Comparison of ENCODE assay signal across 10 cellular contexts in the genomic region with DNA sequence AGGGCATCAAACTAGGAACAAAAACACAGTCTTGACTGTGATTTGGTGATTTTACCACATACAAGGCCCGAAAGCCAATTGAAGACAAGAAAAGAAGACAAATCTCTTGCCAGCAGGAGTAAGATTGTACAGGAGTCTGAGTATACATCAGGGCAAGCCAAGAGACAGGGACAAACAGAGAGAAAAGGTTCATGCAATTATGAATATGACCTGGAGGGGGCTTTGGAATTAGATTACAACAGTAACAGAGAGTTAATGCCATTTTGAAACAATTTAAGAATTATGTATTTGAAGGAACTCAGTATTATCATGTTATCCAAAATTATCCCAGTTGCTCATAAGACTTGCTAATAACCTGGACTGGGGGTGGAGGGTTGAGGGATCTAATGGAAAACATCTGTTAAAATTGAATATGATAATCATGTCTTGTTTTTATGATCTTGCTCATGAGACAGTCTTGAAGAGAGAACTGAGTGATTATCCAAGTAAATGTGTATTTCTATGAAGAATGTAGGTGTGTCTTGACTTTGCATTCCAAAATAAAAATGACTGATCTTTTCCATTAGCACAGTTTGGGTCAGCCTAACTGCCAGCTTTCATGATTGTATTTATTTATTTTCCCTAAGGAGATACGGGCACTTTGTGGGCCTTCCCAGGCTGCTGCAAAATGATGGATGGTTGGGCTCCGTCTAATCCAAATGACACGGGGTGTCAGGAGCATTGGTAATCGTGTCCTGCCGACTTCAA.
DNase-seq lines count a peak whose midpoint lies in the region; ATAC-seq, FAIRE-seq and TF ChIP-seq lines count a peak whose summit lies in the region.
"Had no signal": no experiment of that assay in that cellular context is flagged by ENCODE, and none has a peak within 500 bp of the region (broad histone marks: within the 10 kb centered on the region; RNA-seq: fewer than 3 reads in every experiment).

No MANE protein-coding gene starts in this region.

- no peaks in the 10 kb centered on the region for H3K9me3 ChIP-seq in body of pancreas

- CTCF ChIA-PET in RWPE1 (lab: Yijun Ruan, JAX) = interaction anchor here (0.7 kb wide), 1 partner anchor 22 kb away, joined by 3 read pairs; no protein-coding TSS in a partner anchor

- TF ChIP-seq POLR2A in body of pancreas (IDR thresholded peaks at IDR 0.05) (no peak), GM12891 (IDR thresholded peaks at IDR 0.05; ENCODE audit: low read depth, low read length) (no peak)

- POLR2A ChIA-PET in RWPE1 (lab: Yijun Ruan, JAX; ENCODE audit: low non-redundant PET) = no interaction called here

- ATAC-seq in body of pancreas = no peak

- H3K4me3 ChIP-seq in fibroblast of pulmonary artery (replicated peaks; ENCODE audit: low read depth, low read length) = no peak overlapping the region
- H3K4me3 ChIP-seq in body of pancreas = no peak overlapping the region

- intact Hi-C loops in body of pancreas (cut with DNase I) = no loop called here

- DNase-seq in AG08395 (ENCODE audit: low spot score) = peak; percentile 31
- peak; percentile 31 for DNase-seq in GF-D8 (lab: John Stamatoyannopoulos, UW)
- peak; percentile 30 for DNase-seq in RWPE1 (ENCODE audit: low spot score)
- DNase-seq in fibroblast of pulmonary artery (ENCODE audit: low read depth) = peak; percentile 52
- DNase-seq in NCI-H2081 treated with DMSO at 0.1 percent for 48 hours (lab: John Stamatoyannopoulos, UW) = no peak
- DNase-seq in NCI-H1930 (lab: John Stamatoyannopoulos, UW) = no peak
- DNase-seq in body of pancreas = no peak
- DNase-seq in GM12891 (ENCODE audit: insufficient read length, low spot score) = no peak
- DNase-seq: activated T-cell treated with anti-CD3 and anti-CD28 coated beads, Interleukin-2, amount 50 U/mL, for 24 hours; Right ventricle myocardium superior had no signal

- no peaks in the 10 kb centered on the region for H3K4me1 ChIP-seq in body of pancreas

- peaks cover 0 to 3% of the 10 kb centered on the region in 2 donors for H3K27me3 ChIP-seq in body of pancreas

- H3K36me3 ChIP-seq in body of pancreas (replicated peaks in 1 of 2; ENCODE audit: insufficient read depth in 1 of 2, low read depth in 2 of 2) = no peaks in the 10 kb centered on the region

- TF ChIP-seq CTCF in RWPE1 (conservative IDR thresholded peaks at IDR 0.05; ENCODE audit: low read depth) (0 out of 2 replicates have a peak, but pooled peaks have one; percentile 15), fibroblast of pulmonary artery (IDR thresholded peaks at IDR 0.05; ENCODE audit: low read length, missing control alignments) (peak; percentile 54), body of pancreas (IDR thresholded peaks at IDR 0.05) (no peak)

- no peak for FAIRE-seq in GM12891 (lab: Jason Lieb, UNC)

- WGBS in body of pancreas, 2 donors = 51 to 55% methylated on average over 6 of the region's 6 CpGs

- H3K27ac ChIP-seq in RWPE1 (no peak overlapping the region), body of pancreas (no peak overlapping the region)

TF ChIP-seq in GM12891, 5 proteins besides CTCF, POLR2A, EP300 and RAD21:
- TF ChIP-seq POLR2AphosphoS5 (IDR thresholded peaks at IDR 0.05; ENCODE audit: low read depth, low read length) = no peak
TF ChIP-seq in GM12891: peak in this region for 0.

Comparison
In these comparisons a context has a peak if more than half of its experiments do, and no peak if none do; other contexts are left out.
1. DNase-seq: peak in AG08395 (single experiment), GF-D8 (single experiment), RWPE1 (single experiment) and fibroblast of pulmonary artery (single experiment); none in NCI-H2081 treated with DMSO at 0.1 percent for 48 hours (single experiment), NCI-H1930 (0 of 2), body of pancreas (0 of 4) and GM12891 (single experiment).
2. CTCF ChIP-seq: peak in RWPE1 (single experiment) and fibroblast of pulmonary artery (single experiment); none in body of pancreas (0 of 7).